ENCODE assay signal across 1 cellular context in the genomic region with DNA sequence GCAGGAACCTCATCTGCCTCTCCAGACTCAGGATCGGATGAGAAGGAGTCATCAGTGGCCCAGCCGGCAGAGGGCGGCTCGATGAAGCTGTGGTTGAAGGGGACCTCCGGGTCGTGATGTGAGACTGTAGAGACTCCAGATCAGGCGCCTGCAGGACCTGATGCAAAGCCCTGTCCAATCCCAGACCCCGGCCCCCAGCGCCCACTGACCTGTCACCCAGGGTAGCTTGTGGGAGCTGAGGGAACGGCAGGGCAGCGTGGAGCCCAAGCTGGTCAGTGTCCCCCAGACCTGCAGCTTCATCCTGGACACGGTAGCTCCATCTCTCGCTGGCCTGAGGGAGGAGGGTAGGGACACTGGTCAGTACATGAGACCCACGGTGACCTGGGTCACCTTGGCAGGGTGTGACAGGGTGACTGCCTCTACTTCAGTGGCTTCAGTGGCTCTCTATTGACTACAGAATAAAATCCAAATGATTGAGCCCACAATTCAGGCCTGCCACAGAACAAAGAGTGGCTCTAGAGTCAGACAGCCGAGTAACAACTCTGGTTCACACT.
TF ChIP-seq lines count a peak whose summit lies in the region.

No MANE protein-coding gene starts in this region.

TF ChIP-seq in HepG2, 621 proteins besides CTCF, POLR2A, EP300 and RAD21:
- TF ChIP-seq RAD51 (IDR thresholded peaks at IDR 0.05; ENCODE audit: borderline replicate concordance) (no peak), ZNF784 (CRISPR knock-in tag; IDR thresholded peaks at IDR 0.05; ENCODE audit: borderline replicate concordance) (no peak), ARNTL (CRISPR knock-in tag; IDR thresholded peaks at IDR 0.05) (no peak), ZNF609 (CRISPR knock-in tag; IDR thresholded peaks at IDR 0.05; ENCODE audit: borderline replicate concordance) (no peak), CHD2 (IDR thresholded peaks at IDR 0.05; ENCODE audit: low read depth, low read length) (no peak), RFXANK (CRISPR knock-in tag; IDR thresholded peaks at IDR 0.05) (no peak), XRCC5 (optimal IDR thresholded peaks at IDR 0.05; ENCODE audit: low read length) (no peak)
- TF ChIP-seq, protein P1, sequence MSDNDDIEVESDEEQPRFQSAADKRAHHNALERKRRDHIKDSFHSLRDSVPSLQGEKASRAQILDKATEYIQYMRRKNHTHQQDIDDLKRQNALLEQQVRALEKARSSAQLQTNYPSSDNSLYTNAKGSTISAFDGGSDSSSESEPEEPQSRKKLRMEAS (IDR thresholded peaks at IDR 0.05), result no peak
